ENCODE assay signal across 1 cellular context in the genomic region with DNA sequence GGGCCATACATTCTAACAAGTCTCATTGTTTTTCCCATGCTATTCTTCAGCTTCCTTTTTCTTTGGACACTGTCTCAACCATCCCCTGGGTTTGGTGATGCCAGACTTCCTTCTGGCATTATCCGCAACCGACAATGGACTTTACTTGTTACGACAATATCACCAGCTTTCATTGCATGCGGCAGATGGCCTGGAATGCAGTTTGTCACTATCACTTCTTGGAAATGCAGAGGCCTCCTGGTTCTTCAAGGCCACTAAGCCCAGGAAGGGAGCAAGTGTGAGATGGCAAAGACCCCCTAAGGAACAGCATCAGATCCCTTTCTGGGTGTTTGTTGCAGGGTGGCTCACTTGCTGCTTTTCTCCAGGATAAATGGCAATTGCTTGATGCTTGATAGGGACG.
TF ChIP-seq lines count a peak whose summit lies in the region.

No MANE protein-coding gene starts in this region.

TF ChIP-seq in H1, 55 proteins besides CTCF, POLR2A, EP300 and RAD21:
- TF ChIP-seq RBBP5 (IDR thresholded peaks at IDR 0.05; ENCODE audit: borderline replicate concordance, low read depth, low read length) = no peak
- TF ChIP-seq TEAD4 (IDR thresholded peaks at IDR 0.05; ENCODE audit: low read depth, low read length) = 0 out of 2 replicates have a peak, but pooled peaks have one; percentile 19
